In the genomic region with DNA sequence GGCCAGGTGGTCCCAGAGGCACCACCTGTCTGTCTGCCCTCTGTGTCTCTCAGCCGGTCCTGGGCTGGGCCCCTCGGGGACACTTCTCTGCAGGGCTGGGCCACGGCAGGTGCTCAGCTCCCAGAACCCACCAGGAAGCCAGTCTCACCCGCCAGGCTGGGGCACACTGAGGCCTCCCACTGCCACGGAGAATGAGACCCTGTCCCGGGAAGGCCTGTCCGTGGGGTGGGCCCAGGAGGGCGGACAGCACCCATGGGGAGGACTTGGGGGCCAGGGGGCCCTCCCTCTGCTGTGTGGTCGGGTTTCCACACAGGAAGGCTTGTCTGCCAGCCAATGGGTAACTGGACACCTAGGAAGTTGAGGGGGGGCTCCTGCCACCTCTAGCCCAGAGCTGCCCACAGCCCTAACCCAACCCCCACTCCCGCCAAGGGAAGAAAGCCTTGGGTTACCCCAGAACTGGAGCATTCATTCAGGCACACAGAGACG, we compare ENCODE assay signal across 1 cellular context.
TF ChIP-seq lines count a peak whose summit lies in the region.

No MANE protein-coding gene starts in this region.

TF ChIP-seq in HepG2, 621 proteins besides CTCF, POLR2A, EP300 and RAD21:
- TF ChIP-seq SAP130 (CRISPR knock-in tag; IDR thresholded peaks at IDR 0.05; ENCODE audit: low read depth) (no peak), ZNF264 (CRISPR knock-in tag; IDR thresholded peaks at IDR 0.05) (no peak), SIX4 (CRISPR knock-in tag; IDR thresholded peaks at IDR 0.05) (peak; percentile 53; the same call in 1 of the 2 replicates), ZSCAN12 (CRISPR knock-in tag; IDR thresholded peaks at IDR 0.05) (0 out of 2 replicates have a peak, but pooled peaks have one; percentile 48), IRF2 (CRISPR knock-in tag; IDR thresholded peaks at IDR 0.05) (no peak), TARDBP (CRISPR knock-in tag; IDR thresholded peaks at IDR 0.05) (no peak), MEF2D (CRISPR knock-in tag; IDR thresholded peaks at IDR 0.05) (no peak), NFE2L2 (IDR thresholded peaks at IDR 0.05; ENCODE audit: low read length) (no peak), ZNF230 (CRISPR knock-in tag; IDR thresholded peaks at IDR 0.05) (no peak), RXRA (CRISPR knock-in tag; IDR thresholded peaks at IDR 0.05) (no peak), AGO2 (optimal IDR thresholded peaks at IDR 0.05; ENCODE audit: low read depth, low read length) (peak; percentile 13), MAFK (conservative IDR thresholded peaks at IDR 0.05 in 1 of 2, IDR thresholded peaks at IDR 0.05 in 1 of 2; ENCODE audit: low read length in 2 of 2) (no peak), SATB2 (CRISPR knock-in tag; IDR thresholded peaks at IDR 0.05) (no peak), SIX1 (CRISPR knock-in tag; IDR thresholded peaks at IDR 0.05; ENCODE audit: borderline replicate concordance) (0 out of 2 replicates have a peak, but pooled peaks have one; percentile 33), HNRNPLL (IDR thresholded peaks at IDR 0.05; ENCODE audit: low read depth, low read length, poor library complexity, severe bottlenecking) (no peak), ZFYVE20 (CRISPR knock-in tag; IDR thresholded peaks at IDR 0.05; ENCODE audit: borderline replicate concordance, low read depth) (no peak), FOXC1 (CRISPR knock-in tag; IDR thresholded peaks at IDR 0.05; ENCODE audit: borderline replicate concordance) (0 out of 2 replicates have a peak, but pooled peaks have one; percentile 4)
- TF ChIP-seq, protein P1, sequence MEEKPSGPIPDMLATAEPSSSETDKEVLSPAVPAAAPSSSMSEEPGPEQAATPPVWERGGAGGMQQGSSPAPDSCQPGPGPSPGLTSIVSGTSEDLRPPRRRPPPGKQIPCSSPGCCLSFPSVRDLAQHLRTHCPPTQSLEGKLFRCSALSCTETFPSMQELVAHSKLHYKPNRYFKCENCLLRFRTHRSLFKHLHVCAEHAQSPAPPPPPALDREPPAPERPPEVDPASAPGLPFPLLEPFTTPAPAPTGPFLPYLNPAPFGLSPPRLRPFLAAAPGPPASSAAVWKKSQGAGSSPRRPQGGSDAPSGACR (CRISPR knock-in tag; IDR thresholded peaks at IDR 0.05): peak; percentile 41; the same call in 1 of the 2 replicates
- TF ChIP-seq, protein P2, sequence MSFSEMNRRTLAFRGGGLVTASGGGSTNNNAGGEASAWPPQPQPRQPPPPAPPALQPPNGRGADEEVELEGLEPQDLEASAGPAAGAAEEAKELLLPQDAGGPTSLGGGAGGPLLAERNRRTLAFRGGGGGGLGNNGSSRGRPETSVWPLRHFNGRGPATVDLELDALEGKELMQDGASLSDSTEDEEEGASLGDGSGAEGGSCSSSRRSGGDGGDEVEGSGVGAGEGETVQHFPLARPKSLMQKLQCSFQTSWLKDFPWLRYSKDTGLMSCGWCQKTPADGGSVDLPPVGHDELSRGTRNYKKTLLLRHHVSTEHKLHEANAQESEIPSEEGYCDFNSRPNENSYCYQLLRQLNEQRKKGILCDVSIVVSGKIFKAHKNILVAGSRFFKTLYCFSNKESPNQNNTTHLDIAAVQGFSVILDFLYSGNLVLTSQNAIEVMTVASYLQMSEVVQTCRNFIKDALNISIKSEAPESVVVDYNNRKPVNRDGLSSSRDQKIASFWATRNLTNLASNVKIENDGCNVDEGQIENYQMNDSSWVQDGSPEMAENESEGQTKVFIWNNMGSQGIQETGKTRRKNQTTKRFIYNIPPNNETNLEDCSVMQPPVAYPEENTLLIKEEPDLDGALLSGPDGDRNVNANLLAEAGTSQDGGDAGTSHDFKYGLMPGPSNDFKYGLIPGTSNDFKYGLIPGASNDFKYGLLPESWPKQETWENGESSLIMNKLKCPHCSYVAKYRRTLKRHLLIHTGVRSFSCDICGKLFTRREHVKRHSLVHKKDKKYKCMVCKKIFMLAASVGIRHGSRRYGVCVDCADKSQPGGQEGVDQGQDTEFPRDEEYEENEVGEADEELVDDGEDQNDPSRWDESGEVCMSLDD (CRISPR knock-in tag; IDR thresholded peaks at IDR 0.05; ENCODE audit: borderline replicate concordance): no peak
- TF ChIP-seq, protein P3, sequence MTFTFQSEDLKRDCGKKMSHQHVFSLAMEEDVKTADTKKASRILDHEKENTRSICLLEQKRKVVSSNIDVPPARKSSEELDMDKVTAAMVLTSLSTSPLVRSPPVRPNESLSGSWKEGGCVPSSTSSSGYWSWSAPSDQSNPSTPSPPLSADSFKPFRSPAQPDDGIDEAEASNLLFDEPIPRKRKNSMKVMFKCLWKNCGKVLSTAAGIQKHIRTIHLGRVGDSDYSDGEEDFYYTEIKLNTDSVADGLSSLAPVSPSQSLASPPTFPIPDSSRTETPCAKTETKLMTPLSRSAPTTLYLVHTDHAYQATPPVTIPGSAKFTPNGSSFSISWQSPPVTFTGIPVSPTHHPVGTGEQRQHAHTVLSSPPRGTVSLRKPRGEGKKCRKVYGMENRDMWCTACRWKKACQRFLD (CRISPR knock-in tag; IDR thresholded peaks at IDR 0.05; ENCODE audit: borderline replicate concordance): no peak
- TF ChIP-seq, protein P4, sequence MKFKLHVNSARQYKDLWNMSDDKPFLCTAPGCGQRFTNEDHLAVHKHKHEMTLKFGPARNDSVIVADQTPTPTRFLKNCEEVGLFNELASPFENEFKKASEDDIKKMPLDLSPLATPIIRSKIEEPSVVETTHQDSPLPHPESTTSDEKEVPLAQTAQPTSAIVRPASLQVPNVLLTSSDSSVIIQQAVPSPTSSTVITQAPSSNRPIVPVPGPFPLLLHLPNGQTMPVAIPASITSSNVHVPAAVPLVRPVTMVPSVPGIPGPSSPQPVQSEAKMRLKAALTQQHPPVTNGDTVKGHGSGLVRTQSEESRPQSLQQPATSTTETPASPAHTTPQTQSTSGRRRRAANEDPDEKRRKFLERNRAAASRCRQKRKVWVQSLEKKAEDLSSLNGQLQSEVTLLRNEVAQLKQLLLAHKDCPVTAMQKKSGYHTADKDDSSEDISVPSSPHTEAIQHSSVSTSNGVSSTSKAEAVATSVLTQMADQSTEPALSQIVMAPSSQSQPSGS (CRISPR knock-in tag; IDR thresholded peaks at IDR 0.05): no peak
- TF ChIP-seq, protein P5, sequence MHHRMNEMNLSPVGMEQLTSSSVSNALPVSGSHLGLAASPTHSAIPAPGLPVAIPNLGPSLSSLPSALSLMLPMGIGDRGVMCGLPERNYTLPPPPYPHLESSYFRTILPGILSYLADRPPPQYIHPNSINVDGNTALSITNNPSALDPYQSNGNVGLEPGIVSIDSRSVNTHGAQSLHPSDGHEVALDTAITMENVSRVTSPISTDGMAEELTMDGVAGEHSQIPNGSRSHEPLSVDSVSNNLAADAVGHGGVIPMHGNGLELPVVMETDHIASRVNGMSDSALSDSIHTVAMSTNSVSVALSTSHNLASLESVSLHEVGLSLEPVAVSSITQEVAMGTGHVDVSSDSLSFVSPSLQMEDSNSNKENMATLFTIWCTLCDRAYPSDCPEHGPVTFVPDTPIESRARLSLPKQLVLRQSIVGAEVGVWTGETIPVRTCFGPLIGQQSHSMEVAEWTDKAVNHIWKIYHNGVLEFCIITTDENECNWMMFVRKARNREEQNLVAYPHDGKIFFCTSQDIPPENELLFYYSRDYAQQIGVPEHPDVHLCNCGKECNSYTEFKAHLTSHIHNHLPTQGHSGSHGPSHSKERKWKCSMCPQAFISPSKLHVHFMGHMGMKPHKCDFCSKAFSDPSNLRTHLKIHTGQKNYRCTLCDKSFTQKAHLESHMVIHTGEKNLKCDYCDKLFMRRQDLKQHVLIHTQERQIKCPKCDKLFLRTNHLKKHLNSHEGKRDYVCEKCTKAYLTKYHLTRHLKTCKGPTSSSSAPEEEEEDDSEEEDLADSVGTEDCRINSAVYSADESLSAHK (CRISPR knock-in tag; IDR thresholded peaks at IDR 0.05; ENCODE audit: borderline replicate concordance): no peak
- TF ChIP-seq, protein P6, sequence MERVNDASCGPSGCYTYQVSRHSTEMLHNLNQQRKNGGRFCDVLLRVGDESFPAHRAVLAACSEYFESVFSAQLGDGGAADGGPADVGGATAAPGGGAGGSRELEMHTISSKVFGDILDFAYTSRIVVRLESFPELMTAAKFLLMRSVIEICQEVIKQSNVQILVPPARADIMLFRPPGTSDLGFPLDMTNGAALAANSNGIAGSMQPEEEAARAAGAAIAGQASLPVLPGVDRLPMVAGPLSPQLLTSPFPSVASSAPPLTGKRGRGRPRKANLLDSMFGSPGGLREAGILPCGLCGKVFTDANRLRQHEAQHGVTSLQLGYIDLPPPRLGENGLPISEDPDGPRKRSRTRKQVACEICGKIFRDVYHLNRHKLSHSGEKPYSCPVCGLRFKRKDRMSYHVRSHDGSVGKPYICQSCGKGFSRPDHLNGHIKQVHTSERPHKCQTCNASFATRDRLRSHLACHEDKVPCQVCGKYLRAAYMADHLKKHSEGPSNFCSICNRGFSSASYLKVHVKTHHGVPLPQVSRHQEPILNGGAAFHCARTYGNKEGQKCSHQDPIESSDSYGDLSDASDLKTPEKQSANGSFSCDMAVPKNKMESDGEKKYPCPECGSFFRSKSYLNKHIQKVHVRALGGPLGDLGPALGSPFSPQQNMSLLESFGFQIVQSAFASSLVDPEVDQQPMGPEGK (CRISPR knock-in tag; IDR thresholded peaks at IDR 0.05): peak; percentile 29; the same call in 1 of the 2 replicates
- TF ChIP-seq, protein P7, sequence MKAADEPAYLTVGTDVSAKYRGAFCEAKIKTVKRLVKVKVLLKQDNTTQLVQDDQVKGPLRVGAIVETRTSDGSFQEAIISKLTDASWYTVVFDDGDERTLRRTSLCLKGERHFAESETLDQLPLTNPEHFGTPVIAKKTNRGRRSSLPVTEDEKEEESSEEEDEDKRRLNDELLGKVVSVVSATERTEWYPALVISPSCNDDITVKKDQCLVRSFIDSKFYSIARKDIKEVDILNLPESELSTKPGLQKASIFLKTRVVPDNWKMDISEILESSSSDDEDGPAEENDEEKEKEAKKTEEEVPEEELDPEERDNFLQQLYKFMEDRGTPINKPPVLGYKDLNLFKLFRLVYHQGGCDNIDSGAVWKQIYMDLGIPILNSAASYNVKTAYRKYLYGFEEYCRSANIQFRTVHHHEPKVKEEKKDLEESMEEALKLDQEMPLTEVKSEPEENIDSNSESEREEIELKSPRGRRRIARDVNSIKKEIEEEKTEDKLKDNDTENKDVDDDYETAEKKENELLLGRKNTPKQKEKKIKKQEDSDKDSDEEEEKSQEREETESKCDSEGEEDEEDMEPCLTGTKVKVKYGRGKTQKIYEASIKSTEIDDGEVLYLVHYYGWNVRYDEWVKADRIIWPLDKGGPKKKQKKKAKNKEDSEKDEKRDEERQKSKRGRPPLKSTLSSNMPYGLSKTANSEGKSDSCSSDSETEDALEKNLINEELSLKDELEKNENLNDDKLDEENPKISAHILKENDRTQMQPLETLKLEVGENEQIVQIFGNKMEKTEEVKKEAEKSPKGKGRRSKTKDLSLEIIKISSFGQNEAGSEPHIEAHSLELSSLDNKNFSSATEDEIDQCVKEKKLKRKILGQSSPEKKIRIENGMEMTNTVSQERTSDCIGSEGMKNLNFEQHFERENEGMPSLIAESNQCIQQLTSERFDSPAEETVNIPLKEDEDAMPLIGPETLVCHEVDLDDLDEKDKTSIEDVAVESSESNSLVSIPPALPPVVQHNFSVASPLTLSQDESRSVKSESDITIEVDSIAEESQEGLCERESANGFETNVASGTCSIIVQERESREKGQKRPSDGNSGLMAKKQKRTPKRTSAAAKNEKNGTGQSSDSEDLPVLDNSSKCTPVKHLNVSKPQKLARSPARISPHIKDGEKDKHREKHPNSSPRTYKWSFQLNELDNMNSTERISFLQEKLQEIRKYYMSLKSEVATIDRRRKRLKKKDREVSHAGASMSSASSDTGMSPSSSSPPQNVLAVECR (CRISPR knock-in tag; IDR thresholded peaks at IDR 0.05; ENCODE audit: borderline replicate concordance): no peak
- TF ChIP-seq, protein P8, sequence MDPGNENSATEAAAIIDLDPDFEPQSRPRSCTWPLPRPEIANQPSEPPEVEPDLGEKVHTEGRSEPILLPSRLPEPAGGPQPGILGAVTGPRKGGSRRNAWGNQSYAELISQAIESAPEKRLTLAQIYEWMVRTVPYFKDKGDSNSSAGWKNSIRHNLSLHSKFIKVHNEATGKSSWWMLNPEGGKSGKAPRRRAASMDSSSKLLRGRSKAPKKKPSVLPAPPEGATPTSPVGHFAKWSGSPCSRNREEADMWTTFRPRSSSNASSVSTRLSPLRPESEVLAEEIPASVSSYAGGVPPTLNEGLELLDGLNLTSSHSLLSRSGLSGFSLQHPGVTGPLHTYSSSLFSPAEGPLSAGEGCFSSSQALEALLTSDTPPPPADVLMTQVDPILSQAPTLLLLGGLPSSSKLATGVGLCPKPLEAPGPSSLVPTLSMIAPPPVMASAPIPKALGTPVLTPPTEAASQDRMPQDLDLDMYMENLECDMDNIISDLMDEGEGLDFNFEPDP (CRISPR knock-in tag; conservative IDR thresholded peaks at IDR 0.05): 0 out of 2 replicates have a peak, but pooled peaks have one; percentile 27
